4 cellular contexts compared by ENCODE assay signal in genomic region chr10:124867304-124867703, GRCh38.
TF ChIP-seq lines count a peak whose summit lies in the region.

No MANE protein-coding gene starts in this region.

TF ChIP-seq in SK-N-SH, 30 proteins besides CTCF, POLR2A, EP300 and RAD21 (continues in another document):
- TF ChIP-seq MEF2A (IDR thresholded peaks at IDR 0.05; ENCODE audit: borderline replicate concordance, low read depth): no peak
- no peak for TF ChIP-seq NRF1 (IDR thresholded peaks at IDR 0.05; ENCODE audit: low read depth, low read length)
- no peak for TF ChIP-seq TCF12 (IDR thresholded peaks at IDR 0.05)
- no peak for TF ChIP-seq USF1 (IDR thresholded peaks at IDR 0.05; ENCODE audit: borderline replicate concordance, low read depth)
- TF ChIP-seq RCOR1 (IDR thresholded peaks at IDR 0.05; ENCODE audit: low read length): no peak
- TF ChIP-seq CHD2 (IDR thresholded peaks at IDR 0.05; ENCODE audit: low read length, partially characterized antibody): no peak
- no peak for TF ChIP-seq IRF3 (IDR thresholded peaks at IDR 0.05; ENCODE audit: low read depth, low read length)
- no peak for TF ChIP-seq PBX3 (IDR thresholded peaks at IDR 0.05)
- TF ChIP-seq MXI1 (IDR thresholded peaks at IDR 0.05; ENCODE audit: low read depth, low read length): no peak

TF ChIP-seq in SK-N-SH treated with all-trans-retinoic acid at 6 μM for 48 hours, 23 proteins besides CTCF, POLR2A, EP300 and RAD21:
- TF ChIP-seq CSRNP3 (CRISPR knock-in tag; IDR thresholded peaks at IDR 0.05): no peak
- no peak for TF ChIP-seq POU6F1 (CRISPR knock-in tag; IDR thresholded peaks at IDR 0.05; ENCODE audit: borderline replicate concordance, low read depth)

TF ChIP-seq in HCT116, 20 proteins besides CTCF, POLR2A, EP300 and RAD21:
- no peak for TF ChIP-seq FOSL1 (IDR thresholded peaks at IDR 0.05; ENCODE audit: low read depth)
- no peak for TF ChIP-seq EGR1 (IDR thresholded peaks at IDR 0.05; ENCODE audit: low read depth)
- no peak for TF ChIP-seq CBX3 (IDR thresholded peaks at IDR 0.05; ENCODE audit: low read depth)

TF ChIP-seq in GM12878, 131 proteins besides CTCF, POLR2A, EP300 and RAD21:
- TF ChIP-seq RCOR1 (conservative IDR thresholded peaks at IDR 0.05; ENCODE audit: low read depth, low read length): no peak
- TF ChIP-seq PKNOX1 (IDR thresholded peaks at IDR 0.05): no peak
- TF ChIP-seq NFIC (IDR thresholded peaks at IDR 0.05; ENCODE audit: low read depth, low read length): no peak
- no peak for TF ChIP-seq MYC (IDR thresholded peaks at IDR 0.05; ENCODE audit: insufficient read depth, insufficient read length, insufficient replicate concordance, low read length, severe bottlenecking)
- TF ChIP-seq GATAD2B (conservative IDR thresholded peaks at IDR 0.05; ENCODE audit: low read depth): no peak
- no peak for TF ChIP-seq HDAC6 (IDR thresholded peaks at IDR 0.05; ENCODE audit: unreplicated experiment)
- TF ChIP-seq TARDBP (IDR thresholded peaks at IDR 0.05; ENCODE audit: borderline replicate concordance): no peak
- TF ChIP-seq MAX (IDR thresholded peaks at IDR 0.05; ENCODE audit: low read depth, low read length): no peak
- no peak for TF ChIP-seq ELK1 (IDR thresholded peaks at IDR 0.05; ENCODE audit: low read depth, low read length)
- no peak for TF ChIP-seq SMC3 (IDR thresholded peaks at IDR 0.05; ENCODE audit: borderline replicate concordance, low read length)
- no peak for TF ChIP-seq SMAD1 (IDR thresholded peaks at IDR 0.05; ENCODE audit: low read depth, partially characterized antibody)
